1 cellular context compared by ENCODE assay signal in genomic region chr18:49082714-49083688, GRCh38.
TF ChIP-seq lines count a peak whose summit lies in the region.

No MANE protein-coding gene starts in this region.

TF ChIP-seq in HepG2, 621 proteins besides CTCF, POLR2A, EP300 and RAD21 (continued from another document):
- TF ChIP-seq KIAA2018 (CRISPR knock-in tag; IDR thresholded peaks at IDR 0.05; ENCODE audit: borderline replicate concordance) (no peak), DNMT1 (CRISPR knock-in tag; IDR thresholded peaks at IDR 0.05) (no peak), ZBTB7B (CRISPR knock-in tag; IDR thresholded peaks at IDR 0.05) (no peak), MTA1 (CRISPR knock-in tag; IDR thresholded peaks at IDR 0.05; ENCODE audit: borderline replicate concordance) (no peak), ZNF577 (CRISPR knock-in tag; IDR thresholded peaks at IDR 0.05; ENCODE audit: borderline replicate concordance, low read depth) (no peak), ZNF337 (CRISPR knock-in tag; IDR thresholded peaks at IDR 0.05; ENCODE audit: borderline replicate concordance, low read depth) (no peak), ZGPAT (CRISPR knock-in tag; IDR thresholded peaks at IDR 0.05) (no peak), TRAFD1 (CRISPR knock-in tag; IDR thresholded peaks at IDR 0.05; ENCODE audit: borderline replicate concordance) (no peak), RFX5 (IDR thresholded peaks at IDR 0.05; ENCODE audit: low read depth, low read length) (no peak), RARG (CRISPR knock-in tag; IDR thresholded peaks at IDR 0.05; ENCODE audit: low read depth) (no peak), ZSCAN5A (CRISPR knock-in tag; IDR thresholded peaks at IDR 0.05; ENCODE audit: borderline replicate concordance) (no peak)
